1 cellular context compared by ENCODE assay signal in genomic region chr20:57589728-57590484, GRCh38.
TF ChIP-seq lines count a peak whose summit lies in the region.

No MANE protein-coding gene starts in this region.

TF ChIP-seq in HepG2, 621 proteins besides CTCF, POLR2A, EP300 and RAD21 (continued from another document and continues in another):
- TF ChIP-seq SOX13 (IDR thresholded peaks at IDR 0.05), result no peak
- TF ChIP-seq SOX13 (CRISPR knock-in tag; conservative IDR thresholded peaks at IDR 0.05 in 1 of 2, IDR thresholded peaks at IDR 0.05 in 1 of 2), result peak in 1 of 2 experiments; percentile 35; a peak in 1 of 4 replicates
- TF ChIP-seq ZNF326 (CRISPR knock-in tag; IDR thresholded peaks at IDR 0.05; ENCODE audit: borderline replicate concordance), result no peak
- 0 out of 2 replicates have a peak, but pooled peaks have one; percentile 3 for TF ChIP-seq ZFP82 (CRISPR knock-in tag; IDR thresholded peaks at IDR 0.05; ENCODE audit: borderline replicate concordance)
- TF ChIP-seq CEBPG (CRISPR knock-in tag; IDR thresholded peaks at IDR 0.05), result peak; percentile 54; the same call in 1 of the 2 replicates
- no peak for TF ChIP-seq ZNF784 (CRISPR knock-in tag; IDR thresholded peaks at IDR 0.05; ENCODE audit: borderline replicate concordance)
- TF ChIP-seq CAMTA2 (CRISPR knock-in tag; IDR thresholded peaks at IDR 0.05; ENCODE audit: borderline replicate concordance), result 0 out of 2 replicates have a peak, but pooled peaks have one; percentile 65
- TF ChIP-seq DRAP1 (CRISPR knock-in tag; IDR thresholded peaks at IDR 0.05), result peak; percentile 68
- TF ChIP-seq PATZ1 (CRISPR knock-in tag; IDR thresholded peaks at IDR 0.05), result peak; percentile 96
- peak; percentile 40 for TF ChIP-seq GABPB1 (CRISPR knock-in tag; IDR thresholded peaks at IDR 0.05)
- 0 out of 2 replicates have a peak, but pooled peaks have one; percentile 36 for TF ChIP-seq HINFP (CRISPR knock-in tag; IDR thresholded peaks at IDR 0.05; ENCODE audit: low read depth)
- TF ChIP-seq RXRB (CRISPR knock-in tag; IDR thresholded peaks at IDR 0.05; ENCODE audit: borderline replicate concordance), result peak; percentile 92
- TF ChIP-seq NFIC (IDR thresholded peaks at IDR 0.05; ENCODE audit: low read length), result peak; percentile 46; the same call in 1 of the 2 replicates
- TF ChIP-seq ARID4A (CRISPR knock-in tag; IDR thresholded peaks at IDR 0.05; ENCODE audit: borderline replicate concordance), result peak; percentile 77
- peak; percentile 69 for TF ChIP-seq FOXC1 (CRISPR knock-in tag; IDR thresholded peaks at IDR 0.05; ENCODE audit: borderline replicate concordance)
- no peak for TF ChIP-seq ZNF678 (CRISPR knock-in tag; IDR thresholded peaks at IDR 0.05)
- TF ChIP-seq KMT2B (CRISPR knock-in tag; IDR thresholded peaks at IDR 0.05), result 0 out of 2 replicates have a peak, but pooled peaks have one; percentile 29
- no peak for TF ChIP-seq SNRNP70 (IDR thresholded peaks at IDR 0.05; ENCODE audit: low read depth, low read length)
- TF ChIP-seq KIAA2018 (CRISPR knock-in tag; IDR thresholded peaks at IDR 0.05; ENCODE audit: borderline replicate concordance), result no peak
- peak; percentile 91 for TF ChIP-seq PAXIP1 (CRISPR knock-in tag; conservative IDR thresholded peaks at IDR 0.05)
- TF ChIP-seq HOMEZ (CRISPR knock-in tag; IDR thresholded peaks at IDR 0.05; ENCODE audit: low read depth), result peak; percentile 67; the same call in 1 of the 2 replicates
- 0 out of 2 replicates have a peak, but pooled peaks have one; percentile 25 for TF ChIP-seq ZHX1 (CRISPR knock-in tag; IDR thresholded peaks at IDR 0.05; ENCODE audit: low read depth)
- TF ChIP-seq MEIS2 (CRISPR knock-in tag; IDR thresholded peaks at IDR 0.05), result peak; percentile 65; the same call in 1 of the 2 replicates
